In genomic region chr11:61141601-61142028, GRCh38 we compare ENCODE assay signal across 1 cellular context.
TF ChIP-seq lines count a peak whose summit lies in the region.

No MANE protein-coding gene starts in this region.

TF ChIP-seq in HCT116, 20 proteins besides CTCF, POLR2A, EP300 and RAD21 (continued from another document):
- TF ChIP-seq ZBTB33 (IDR thresholded peaks at IDR 0.05; ENCODE audit: extremely low read depth, insufficient replicate concordance, low read length) (no peak), ZNF274 (IDR thresholded peaks at IDR 0.05; ENCODE audit: low read depth, low read length) (no peak), CBX3 (IDR thresholded peaks at IDR 0.05; ENCODE audit: low read depth) (no peak), YY1 (IDR thresholded peaks at IDR 0.05; ENCODE audit: extremely low read depth, insufficient replicate concordance, low read depth, low read length) (no peak), POLR2AphosphoS5 (IDR thresholded peaks at IDR 0.05; ENCODE audit: low read depth, low read length) (no peak), EZH2 (IDR thresholded peaks at IDR 0.05) (no peak)
